17 cellular contexts compared by ENCODE assay signal in the genomic region with DNA sequence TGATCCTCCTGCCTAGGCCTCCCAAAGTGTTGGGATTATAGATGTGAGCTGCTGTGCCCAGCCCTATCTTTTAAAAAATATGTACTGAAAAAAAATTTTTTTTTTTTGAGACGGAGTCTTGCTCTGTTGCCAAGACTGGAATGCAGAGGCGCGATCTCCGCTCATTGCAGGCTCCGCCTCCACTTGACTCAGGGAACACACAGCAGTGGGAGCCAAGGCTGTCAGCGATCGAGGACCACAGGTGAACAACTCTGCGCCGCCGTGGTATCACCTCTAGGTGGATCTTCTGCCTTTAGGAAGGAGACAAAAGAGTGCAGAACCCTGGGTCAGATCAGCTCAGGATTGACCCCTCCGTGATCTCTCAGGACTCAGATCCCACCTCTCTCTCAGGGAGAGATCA. TPM values are rescaled to one million over a fixed set of nuclear protein-coding genes. Genes with fewer than 3 reads are reported as not detected.
A peak's percentile ranks its signal among the peaks of the same experiment; 100 is the strongest.
DNase-seq lines count a peak whose midpoint lies in the region; ATAC-seq, FAIRE-seq and TF ChIP-seq lines count a peak whose summit lies in the region.
"Had no signal": no experiment of that assay in that cellular context is flagged by ENCODE, and none has a peak within 500 bp of the region (broad histone marks: within the 10 kb centered on the region; RNA-seq: fewer than 3 reads in every experiment).

No MANE protein-coding gene starts in this region.

- intact Hi-C loops in HepG2 (cut with micrococcal nuclease; ENCODE audit: unreplicated experiment) (no loop called here), right lobe of liver (cut with DNase I) (no loop called here)

- POLR2A ChIA-PET in HepG2 (lab: Yijun Ruan, JAX): no interaction called here

- H3K9ac ChIP-seq in HepG2 (ENCODE audit: insufficient read depth, low read depth, low read length): no peak overlapping the region
- H3K9ac ChIP-seq in keratinocyte (ENCODE audit: control insufficient read depth, extremely low read depth, insufficient read depth, low read length): peak overlapping the region; percentile 23
- H3K9ac ChIP-seq: SK-N-SH had no signal

- H3K4me2 ChIP-seq in HepG2 (ENCODE audit: low read depth, low read length) (0 out of 2 replicates have a peak overlapping the region, but pooled peaks have one; percentile 10), keratinocyte (ENCODE audit: control insufficient read depth, extremely low read depth, insufficient read depth, low read depth, low read length) (peak overlapping the region; percentile 70)
- H3K4me2 ChIP-seq: SK-N-SH had no signal

- H3K9me3 ChIP-seq in HepG2 (ENCODE audit: low read length): no peaks in the 10 kb centered on the region
- no peaks in the 10 kb centered on the region for H3K9me3 ChIP-seq in right lobe of liver
- no peaks in the 10 kb centered on the region for H3K9me3 ChIP-seq in keratinocyte (ENCODE audit: control insufficient read depth, low read depth, low read length)
- H3K9me3 ChIP-seq: HAP-1, heart left ventricle, SK-N-SH had no signal

- dilution Hi-C loops in keratinocyte (cut with MboI; ENCODE audit: extremely low pct_ligation_motif_present, low sequenced_read_pairs): no loop called here

- no peak overlapping the region for H3K4me3 ChIP-seq in HepG2 (replicated peaks in 1 of 3; ENCODE audit: insufficient read depth in 1 of 3, low read depth in 2 of 3, low read length in 3 of 3)
- H3K4me3 ChIP-seq in right lobe of liver: no peak overlapping the region
- peak overlapping the region in 1 of 3 experiments; percentile 11 for H3K4me3 ChIP-seq in keratinocyte (ENCODE audit: control insufficient read depth in 2 of 3, extremely low read depth in 1 of 3, insufficient read depth in 2 of 3, low read depth in 1 of 3, low read length in 3 of 3)
- H3K4me3 ChIP-seq: GM12878, HAP-1, heart left ventricle had no signal

- H3K4me1 ChIP-seq in HepG2 (ENCODE audit: insufficient read depth, low read length) (peaks cover 7% of the 10 kb centered on the region; the same call in 1 of the 2 replicates), right lobe of liver (no peaks in the 10 kb centered on the region), keratinocyte (ENCODE audit: control insufficient read depth, extremely low read depth, insufficient read depth, low read length) (peaks cover 44% of the 10 kb centered on the region)
- H3K4me1 ChIP-seq: HAP-1, heart left ventricle had no signal

- TF ChIP-seq EP300 in HepG2 (IDR thresholded peaks at IDR 0.05; ENCODE audit: low read depth in 2 of 2, low read length in 2 of 2) (no peak), HepG2 (CRISPR knock-in tag; IDR thresholded peaks at IDR 0.05; ENCODE audit: borderline replicate concordance) (no peak)

- TF ChIP-seq POLR2A in HepG2 (IDR thresholded peaks at IDR 0.05; ENCODE audit: insufficient read depth in 1 of 2, low read depth in 2 of 2, low read length in 2 of 2) (no peak), right lobe of liver (IDR thresholded peaks at IDR 0.05) (no peak)

- H3K9me1 ChIP-seq in keratinocyte (ENCODE audit: control insufficient read depth, extremely low read depth, insufficient read depth, low read length): no peaks in the 10 kb centered on the region

- 56% methylated on average over 11 of the region's 11 CpGs for WGBS in HepG2 (ENCODE audit: low lambda C conversion rate)
- 73% methylated on average over 7 of the region's 11 CpGs for WGBS in right lobe of liver (ENCODE audit: insufficient coverage, low coverage, low lambda C conversion rate, missing lambda C conversion rate)

- H3K79me2 ChIP-seq in HepG2 (ENCODE audit: insufficient read depth, low read length): no peaks in the 10 kb centered on the region
- H3K79me2 ChIP-seq in keratinocyte (ENCODE audit: control insufficient read depth, insufficient read depth, low read length): no peaks in the 10 kb centered on the region

- no TSS peak for BruUV-seq in HepG2 (replicated peaks; lab: Mats Ljungman, UMichigan)

- DNase-seq in HepG2 (ENCODE audit: low spot score) (no peak), right lobe of liver (no peak), ecto neural progenitor cell (ENCODE audit: low spot score) (peak; percentile 46), keratinocyte (ENCODE audit: low read depth, low spot score) (no peak), GM19238 (ENCODE audit: insufficient read length, low spot score) (no peak), cerebellar cortex (ENCODE audit: low spot score) (no peak), 8988T (no peak)
- no peak for DNase-seq in activated CD4-positive, alpha-beta T cell treated with anti-CD3 and anti-CD28 coated beads, Interleukin-2, amount 50 U/mL, for 4 hours
- DNase-seq: activated T-cell treated with anti-CD3 and anti-CD28 coated beads for 4 hours; DMS79; effector memory CD4-positive, alpha-beta T cell; NCI-H1092; SK-N-SH had no signal

- H2AFZ ChIP-seq in HepG2 (ENCODE audit: low read length) (no peak overlapping the region), keratinocyte (ENCODE audit: control insufficient read depth, low read length) (peak overlapping the region; percentile 25)

- TF ChIP-seq RAD21 in HepG2 (CRISPR knock-in tag; IDR thresholded peaks at IDR 0.05): no peak

- CTCF ChIA-PET in HepG2 (lab: Yijun Ruan, JAX; ENCODE audit: low intra/inter-chr PET ratio, low total read pairs): no interaction called here

- H3K27ac ChIP-seq in HepG2 (ENCODE audit: extremely low read length, insufficient read depth, low read length) (no peak overlapping the region), right lobe of liver (no peak overlapping the region), keratinocyte (ENCODE audit: control insufficient read depth, insufficient read depth, low read length) (no peak overlapping the region)
- H3K27ac ChIP-seq: heart left ventricle had no signal

- H4K20me1 ChIP-seq in HepG2 (ENCODE audit: insufficient read depth, low read length) (no peaks in the 10 kb centered on the region), keratinocyte (ENCODE audit: control insufficient read depth, extremely low read depth, insufficient read depth, low read length) (no peaks in the 10 kb centered on the region)

- FAIRE-seq in HepG2 (lab: Jason Lieb, UNC) (no peak), keratinocyte (lab: Jason Lieb, UNC) (peak; percentile 85)
- FAIRE-seq: GM12878 had no signal

- H3K36me3 ChIP-seq in HepG2 (replicated peaks in 1 of 2; ENCODE audit: control insufficient read depth in 1 of 2, insufficient read depth in 2 of 2, low read length in 2 of 2) (no peaks in the 10 kb centered on the region), right lobe of liver (no peaks in the 10 kb centered on the region), keratinocyte (ENCODE audit: control insufficient read depth in 2 of 2, extremely low read depth in 1 of 2, insufficient read depth in 2 of 2, low read length in 2 of 2) (no peaks in the 10 kb centered on the region)
- H3K36me3 ChIP-seq: HAP-1, heart left ventricle had no signal

- ATAC-seq in HepG2 (peak; percentile 74), right lobe of liver (no peak)
- ATAC-seq: GM12878 had no signal

- in situ Hi-C loops in HepG2 (cut with HindIII; ENCODE audit: extremely low pct_ligation_motif_present, low pct_unique_long_range_greater_than_20kb): no loop called here

- TF ChIP-seq CTCF in HepG2 (CRISPR knock-in tag; IDR thresholded peaks at IDR 0.05): peak; percentile 10; the same call in 1 of the 2 replicates
- no peak for TF ChIP-seq CTCF in right lobe of liver (IDR thresholded peaks at IDR 0.05)
- peak in 2 of 3 experiments; percentile 38 to 40 for TF ChIP-seq CTCF in keratinocyte (optimal IDR thresholded peaks at IDR 0.05 in 1 of 3, IDR thresholded peaks at IDR 0.05 in 1 of 3, conservative IDR thresholded peaks at IDR 0.05 in 1 of 3; ENCODE audit: extremely low read depth in 1 of 3, insufficient read depth in 2 of 3, low read length in 3 of 3)

- H3K27me3 ChIP-seq in HepG2 (ENCODE audit: control insufficient read depth in 1 of 2, insufficient read depth in 2 of 2, low read length in 2 of 2) (peaks cover 3 to 50% of the 10 kb centered on the region in 2 experiments; a peak in 4 of 5 replicates), right lobe of liver (no peaks in the 10 kb centered on the region), keratinocyte (ENCODE audit: control insufficient read depth, extremely low read depth, insufficient read depth, low read length) (no peaks in the 10 kb centered on the region)
- H3K27me3 ChIP-seq: heart left ventricle had no signal

RNA-seq across cellular contexts. Expression of a gene that starts 13.7 kb away (rescaled TPM):
- total RNA-seq in HepG2 (2016; rRNA removed; fragmentation: Illumina TruSeq; extraction: Trizol) (not detected in 2 replicates), right lobe of liver (not detected)
- total RNA-seq in HepG2 (2016; cell fraction: cytosol; rRNA removed; fragmentation: Illumina TruSeq; extraction: Trizol; ENCODE audit: low read depth): not detected in 2 replicates
- not detected in 2 replicates for total RNA-seq in HepG2 (2016; cell fraction: insoluble cytoplasmic fraction; rRNA removed; fragmentation: Illumina TruSeq; extraction: Trizol)
- total RNA-seq in HepG2 (2016; cell fraction: membrane; rRNA removed; fragmentation: Illumina TruSeq; extraction: Trizol): not detected in 2 replicates
- total RNA-seq in HepG2 (2016; cell fraction: nucleus; rRNA removed; fragmentation: Illumina TruSeq; extraction: Trizol): not detected in 2 replicates
- polyA plus RNA-seq in HepG2 (2011; rRNA removed) (not detected in 2 replicates), keratinocyte (8.4 to 24.9 TPM (median 14.0 TPM) in 3 replicates)
- polyA plus RNA-seq in HepG2 (2011; cell fraction: cytosol; rRNA removed): not detected in 2 replicates
- not detected in 2 replicates for polyA plus RNA-seq in HepG2 (2011; cell fraction: nucleus; rRNA removed)
- not detected in 2 replicates for polyA plus RNA-seq in HepG2 (2012)
- not detected in 2 replicates for polyA plus RNA-seq in HepG2 (2016; cell fraction: cytosol; fragmentation: Illumina TruSeq; extraction: Trizol; ENCODE audit: low read depth)
- polyA plus RNA-seq in HepG2 (2016; cell fraction: insoluble cytoplasmic fraction; fragmentation: Illumina TruSeq; extraction: Trizol; ENCODE audit: low read depth): not detected in 2 replicates
- not detected in 2 replicates for polyA plus RNA-seq in HepG2 (2016; cell fraction: membrane; fragmentation: Illumina TruSeq; extraction: Trizol; ENCODE audit: low read depth)
- not detected in 2 replicates for polyA plus RNA-seq in HepG2 (2016; cell fraction: nucleus; fragmentation: Illumina TruSeq; extraction: Trizol; ENCODE audit: insufficient read depth, low read depth)
- 19.1 TPM in 1 of 2 replicates, not detected in the other for polyA minus RNA-seq in HepG2 (2011; rRNA and poly(A)+ RNA removed; ENCODE audit: low replicate concordance)
- polyA minus RNA-seq in HepG2 (2011; cell fraction: cytosol; rRNA and poly(A)+ RNA removed): not detected in 2 replicates
- polyA minus RNA-seq in HepG2 (2011; cell fraction: nucleus; rRNA and poly(A)+ RNA removed): not detected in 2 replicates
- polyA plus RNA-seq in keratinocyte (2011; ENCODE audit: low read depth): 19.2 TPM
- 7.7 and 14.8 TPM in 2 replicates for polyA plus RNA-seq in keratinocyte (2011; cell fraction: cytosol; rRNA removed)
- 29.0 and 31.6 TPM in 2 replicates for polyA plus RNA-seq in keratinocyte (2011; cell fraction: nucleus; rRNA removed)
- 4.6 and 45.2 TPM in 2 replicates for polyA plus RNA-seq in keratinocyte (2012; ENCODE audit: low replicate concordance)
- polyA minus RNA-seq in keratinocyte: 2.3 to 20.6 TPM (median 5.9 TPM) in 3 replicates
- 2.3 TPM for polyA minus RNA-seq in keratinocyte (2011; cell fraction: cytosol; rRNA and poly(A)+ RNA removed)
- polyA minus RNA-seq in keratinocyte (2011; cell fraction: nucleus; rRNA and poly(A)+ RNA removed): 10.4 and 15.0 TPM in 2 replicates
- total RNA-seq: GM12878, progenitor cell of endocrine pancreas had no signal
- polyA plus RNA-seq: GM12878 had no signal

RNA-seq across cellular contexts. Expression of a gene that starts 20.1 kb away (rescaled TPM):
- 32.1 and 48.9 TPM in 2 replicates for total RNA-seq in HepG2 (2016; rRNA removed; fragmentation: Illumina TruSeq; extraction: Trizol)
- 13.6 and 13.7 TPM in 2 replicates for total RNA-seq in HepG2 (2016; cell fraction: cytosol; rRNA removed; fragmentation: Illumina TruSeq; extraction: Trizol; ENCODE audit: low read depth)
- total RNA-seq in HepG2 (2016; cell fraction: insoluble cytoplasmic fraction; rRNA removed; fragmentation: Illumina TruSeq; extraction: Trizol): 32.2 and 47.6 TPM in 2 replicates
- total RNA-seq in HepG2 (2016; cell fraction: membrane; rRNA removed; fragmentation: Illumina TruSeq; extraction: Trizol): 24.5 and 28.9 TPM in 2 replicates
- total RNA-seq in HepG2 (2016; cell fraction: nucleus; rRNA removed; fragmentation: Illumina TruSeq; extraction: Trizol): 41.9 and 47.5 TPM in 2 replicates
- polyA plus RNA-seq in HepG2 (2011; rRNA removed): 32.4 and 35.8 TPM in 2 replicates
- 25.8 and 29.0 TPM in 2 replicates for polyA plus RNA-seq in HepG2 (2011; cell fraction: cytosol; rRNA removed)
- 17.4 and 23.9 TPM in 2 replicates for polyA plus RNA-seq in HepG2 (2011; cell fraction: nucleus; rRNA removed)
- 41.6 TPM in 2 replicates for polyA plus RNA-seq in HepG2 (2012)
- polyA plus RNA-seq in HepG2 (2016; cell fraction: cytosol; fragmentation: Illumina TruSeq; extraction: Trizol; ENCODE audit: low read depth): 5.0 and 5.9 TPM in 2 replicates
- 33.9 and 34.7 TPM in 2 replicates for polyA plus RNA-seq in HepG2 (2016; cell fraction: insoluble cytoplasmic fraction; fragmentation: Illumina TruSeq; extraction: Trizol; ENCODE audit: low read depth)
- polyA plus RNA-seq in HepG2 (2016; cell fraction: membrane; fragmentation: Illumina TruSeq; extraction: Trizol; ENCODE audit: low read depth): 16.2 and 18.5 TPM in 2 replicates
- polyA plus RNA-seq in HepG2 (2016; cell fraction: nucleus; fragmentation: Illumina TruSeq; extraction: Trizol; ENCODE audit: insufficient read depth, low read depth): 61.0 and 62.4 TPM in 2 replicates
- 115 and 160 TPM in 2 replicates for polyA minus RNA-seq in HepG2 (2011; rRNA and poly(A)+ RNA removed; ENCODE audit: low replicate concordance)
- 33.6 and 36.5 TPM in 2 replicates for polyA minus RNA-seq in HepG2 (2011; cell fraction: cytosol; rRNA and poly(A)+ RNA removed)
- polyA minus RNA-seq in HepG2 (2011; cell fraction: nucleus; rRNA and poly(A)+ RNA removed): 18.3 and 25.0 TPM in 2 replicates
- 10 to 100 TPM in 1 of 6 experiments, 1 to 10 TPM in 5; 6.8 to 11.1 (median 9.3) TPM for total RNA-seq in right lobe of liver
- polyA plus RNA-seq in keratinocyte: 26.4 to 49.2 TPM (median 31.1 TPM) in 3 replicates
- 48.7 TPM for polyA plus RNA-seq in keratinocyte (2011; ENCODE audit: low read depth)
- polyA plus RNA-seq in keratinocyte (2011; cell fraction: cytosol; rRNA removed): 23.3 and 33.9 TPM in 2 replicates
- polyA plus RNA-seq in keratinocyte (2011; cell fraction: nucleus; rRNA removed): 44.9 and 52.7 TPM in 2 replicates
- polyA plus RNA-seq in keratinocyte (2012; ENCODE audit: low replicate concordance): 25.2 and 70.7 TPM in 2 replicates
- polyA minus RNA-seq in keratinocyte: 46.2 to 99.9 TPM (median 57.1 TPM) in 3 replicates
- 46.0 TPM for polyA minus RNA-seq in keratinocyte (2011; cell fraction: cytosol; rRNA and poly(A)+ RNA removed)
- polyA minus RNA-seq in keratinocyte (2011; cell fraction: nucleus; rRNA and poly(A)+ RNA removed): 46.4 and 66.9 TPM in 2 replicates

RNA-seq across cellular contexts. Expression of a gene that starts 38.7 kb away (rescaled TPM):
- total RNA-seq in HepG2 (2016; rRNA removed; fragmentation: Illumina TruSeq; extraction: Trizol) (not detected in 2 replicates), right lobe of liver (not detected)
- total RNA-seq in HepG2 (2016; cell fraction: cytosol; rRNA removed; fragmentation: Illumina TruSeq; extraction: Trizol; ENCODE audit: low read depth): not detected in 2 replicates
- not detected in 2 replicates for total RNA-seq in HepG2 (2016; cell fraction: insoluble cytoplasmic fraction; rRNA removed; fragmentation: Illumina TruSeq; extraction: Trizol)
- total RNA-seq in HepG2 (2016; cell fraction: membrane; rRNA removed; fragmentation: Illumina TruSeq; extraction: Trizol): not detected in 2 replicates
- not detected in 2 replicates for total RNA-seq in HepG2 (2016; cell fraction: nucleus; rRNA removed; fragmentation: Illumina TruSeq; extraction: Trizol)
- polyA plus RNA-seq in HepG2 (2011; rRNA removed) (not detected in 2 replicates), keratinocyte (12.1 to 38.8 TPM (median 16.4 TPM) in 3 replicates)
- not detected in 2 replicates for polyA plus RNA-seq in HepG2 (2011; cell fraction: cytosol; rRNA removed)
- polyA plus RNA-seq in HepG2 (2011; cell fraction: nucleus; rRNA removed): not detected in 2 replicates
- polyA plus RNA-seq in HepG2 (2012): not detected in 2 replicates
- not detected in 2 replicates for polyA plus RNA-seq in HepG2 (2016; cell fraction: cytosol; fragmentation: Illumina TruSeq; extraction: Trizol; ENCODE audit: low read depth)
- polyA plus RNA-seq in HepG2 (2016; cell fraction: insoluble cytoplasmic fraction; fragmentation: Illumina TruSeq; extraction: Trizol; ENCODE audit: low read depth): not detected in 2 replicates
- polyA plus RNA-seq in HepG2 (2016; cell fraction: membrane; fragmentation: Illumina TruSeq; extraction: Trizol; ENCODE audit: low read depth): not detected in 2 replicates
- polyA plus RNA-seq in HepG2 (2016; cell fraction: nucleus; fragmentation: Illumina TruSeq; extraction: Trizol; ENCODE audit: insufficient read depth, low read depth): not detected in 2 replicates
- polyA minus RNA-seq in HepG2 (2011; rRNA and poly(A)+ RNA removed; ENCODE audit: low replicate concordance): 6.1 TPM in 1 of 2 replicates, not detected in the other
- not detected in 2 replicates for polyA minus RNA-seq in HepG2 (2011; cell fraction: cytosol; rRNA and poly(A)+ RNA removed)
- not detected in 2 replicates for polyA minus RNA-seq in HepG2 (2011; cell fraction: nucleus; rRNA and poly(A)+ RNA removed)
- polyA plus RNA-seq in keratinocyte (2011; ENCODE audit: low read depth): 69.8 TPM
- 25.0 and 34.7 TPM in 2 replicates for polyA plus RNA-seq in keratinocyte (2011; cell fraction: cytosol; rRNA removed)
- 76.7 and 78.1 TPM in 2 replicates for polyA plus RNA-seq in keratinocyte (2011; cell fraction: nucleus; rRNA removed)
- 10.8 and 136 TPM in 2 replicates for polyA plus RNA-seq in keratinocyte (2012; ENCODE audit: low replicate concordance)
- polyA minus RNA-seq in keratinocyte: 4.8 to 21.9 TPM (median 12.4 TPM) in 3 replicates
- polyA minus RNA-seq in keratinocyte (2011; cell fraction: cytosol; rRNA and poly(A)+ RNA removed): 14.6 TPM
- polyA minus RNA-seq in keratinocyte (2011; cell fraction: nucleus; rRNA and poly(A)+ RNA removed): 15.8 and 23.7 TPM in 2 replicates
- total RNA-seq: GM12878, progenitor cell of endocrine pancreas had no signal
- polyA plus RNA-seq: GM12878 had no signal

RNA-seq across cellular contexts. Expression of a gene that starts 57.6 kb away (rescaled TPM):
- total RNA-seq in HepG2 (2016; rRNA removed; fragmentation: Illumina TruSeq; extraction: Trizol) (not detected in 2 replicates), right lobe of liver (1 to 10 TPM in 1 of 6 experiments, under 1 TPM in 5; 0.20 to 1.1 (median 0.26) TPM)
- total RNA-seq in HepG2 (2016; cell fraction: cytosol; rRNA removed; fragmentation: Illumina TruSeq; extraction: Trizol; ENCODE audit: low read depth): not detected in 2 replicates
- not detected in 2 replicates for total RNA-seq in HepG2 (2016; cell fraction: insoluble cytoplasmic fraction; rRNA removed; fragmentation: Illumina TruSeq; extraction: Trizol)
- not detected in 2 replicates for total RNA-seq in HepG2 (2016; cell fraction: membrane; rRNA removed; fragmentation: Illumina TruSeq; extraction: Trizol)
- not detected in 2 replicates for total RNA-seq in HepG2 (2016; cell fraction: nucleus; rRNA removed; fragmentation: Illumina TruSeq; extraction: Trizol)
- polyA plus RNA-seq in HepG2 (2011; rRNA removed) (not detected in 2 replicates), keratinocyte (11.8 to 15.7 TPM (median 14.0 TPM) in 3 replicates)
- not detected in 2 replicates for polyA plus RNA-seq in HepG2 (2011; cell fraction: cytosol; rRNA removed)
- polyA plus RNA-seq in HepG2 (2011; cell fraction: nucleus; rRNA removed): not detected in 2 replicates
- not detected in 2 replicates for polyA plus RNA-seq in HepG2 (2012)
- polyA plus RNA-seq in HepG2 (2016; cell fraction: cytosol; fragmentation: Illumina TruSeq; extraction: Trizol; ENCODE audit: low read depth): not detected in 2 replicates
- not detected in 2 replicates for polyA plus RNA-seq in HepG2 (2016; cell fraction: insoluble cytoplasmic fraction; fragmentation: Illumina TruSeq; extraction: Trizol; ENCODE audit: low read depth)
- polyA plus RNA-seq in HepG2 (2016; cell fraction: membrane; fragmentation: Illumina TruSeq; extraction: Trizol; ENCODE audit: low read depth): not detected in 2 replicates
- not detected in 2 replicates for polyA plus RNA-seq in HepG2 (2016; cell fraction: nucleus; fragmentation: Illumina TruSeq; extraction: Trizol; ENCODE audit: insufficient read depth, low read depth)
- polyA minus RNA-seq in HepG2 (2011; rRNA and poly(A)+ RNA removed; ENCODE audit: low replicate concordance): not detected in 2 replicates
- not detected in 2 replicates for polyA minus RNA-seq in HepG2 (2011; cell fraction: cytosol; rRNA and poly(A)+ RNA removed)
- not detected in 2 replicates for polyA minus RNA-seq in HepG2 (2011; cell fraction: nucleus; rRNA and poly(A)+ RNA removed)
- polyA plus RNA-seq in keratinocyte (2011; ENCODE audit: low read depth): 4.9 TPM
- 12.0 and 13.7 TPM in 2 replicates for polyA plus RNA-seq in keratinocyte (2011; cell fraction: cytosol; rRNA removed)
- polyA plus RNA-seq in keratinocyte (2011; cell fraction: nucleus; rRNA removed): 33.5 and 35.2 TPM in 2 replicates
- polyA plus RNA-seq in keratinocyte (2012; ENCODE audit: low replicate concordance): 8.1 and 11.0 TPM in 2 replicates
- 6.8 to 12.5 TPM (median 7.4 TPM) in 3 replicates for polyA minus RNA-seq in keratinocyte
- polyA minus RNA-seq in keratinocyte (2011; cell fraction: cytosol; rRNA and poly(A)+ RNA removed): 9.2 TPM
- polyA minus RNA-seq in keratinocyte (2011; cell fraction: nucleus; rRNA and poly(A)+ RNA removed): 6.9 and 7.6 TPM in 2 replicates
- total RNA-seq: progenitor cell of endocrine pancreas had no signal

Comparison
In these comparisons a context has a peak if more than half of its experiments do, and no peak if none do; other contexts are left out.
1. CTCF ChIP-seq: peak in HepG2 (single experiment) and keratinocyte (2 of 3); none in right lobe of liver (0 of 4).